Comparison of ENCODE assay signal across 9 cellular contexts in the genomic region with DNA sequence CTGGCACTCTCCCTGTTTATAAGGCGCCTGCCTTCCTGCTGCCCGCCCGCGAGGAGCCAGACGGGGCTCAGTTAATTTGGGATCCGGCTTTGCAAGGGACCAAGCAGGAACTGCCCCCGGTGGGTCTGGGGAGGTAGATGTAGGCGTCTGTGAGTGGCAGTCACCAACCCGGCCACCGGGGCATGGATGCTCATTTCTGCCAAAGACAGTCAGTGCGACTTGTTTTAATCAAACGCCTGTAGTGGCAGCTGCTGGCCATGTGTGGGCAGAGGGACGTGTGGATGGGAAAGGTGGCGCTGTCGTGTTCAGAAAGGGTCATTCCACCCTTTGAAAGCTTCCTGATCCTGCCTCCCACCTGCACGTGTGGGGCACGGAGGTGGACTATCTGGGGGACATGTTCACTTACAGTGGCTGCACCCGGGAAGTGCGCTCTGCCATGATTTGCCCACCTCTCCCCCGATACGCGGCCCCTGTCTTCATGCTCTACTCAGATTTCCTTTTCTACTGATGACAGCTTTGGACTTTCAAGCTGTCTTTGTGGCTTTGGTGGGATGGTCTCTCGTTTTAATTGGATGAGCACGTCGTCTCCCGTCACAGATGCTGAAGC.
DNase-seq lines count a peak whose midpoint lies in the region; ATAC-seq and TF ChIP-seq lines count a peak whose summit lies in the region.
"Had no signal": no experiment of that assay in that cellular context is flagged by ENCODE, and none has a peak within 500 bp of the region (broad histone marks: within the 10 kb centered on the region; RNA-seq: fewer than 3 reads in every experiment).

No MANE protein-coding gene starts in this region.

- in situ Hi-C loops in GM13977 (cut with MboI; ENCODE audit: low pct_unique_long_range_greater_than_20kb, low sequenced_read_pairs, unreplicated experiment), result no loop called here

- DNase-seq in A673 (ENCODE audit: low spot score) (peak; percentile 77), GM13977 (ENCODE audit: low spot score) (peak; percentile 65), SK-N-MC (ENCODE audit: low read depth, low spot score) (no peak), cardiac muscle cell (ENCODE audit: low read depth in 1 of 2, low spot score in 1 of 2) (peak in 1 of 2 donors; percentile 60), cortex of kidney (lab: John Stamatoyannopoulos, UW) (no peak)
- DNase-seq in activated T-cell treated with anti-CD3 and anti-CD28 coated beads, Interleukin-2, amount 50 U/mL, for 4 hours, result no peak
- DNase-seq in activated naive CD8-positive, alpha-beta T cell treated with anti-CD3 and anti-CD28 coated beads for 36 hours, result no peak

- intact Hi-C loops in A673 (cut with micrococcal nuclease; ENCODE audit: unreplicated experiment), result loop anchor here (5.0 kb wide), 2 partner anchors 50 to 65 kb away; no protein-coding TSS in a partner anchor

- H3K36me3 Mint-ChIP-seq in activated T-cell treated with anti-CD3 and anti-CD28 coated beads, Interleukin-2, amount 50 U/mL, for 4 hours (ENCODE audit: insufficient read depth), result no peaks in the 10 kb centered on the region
- H3K36me3 Mint-ChIP-seq in activated naive CD8-positive, alpha-beta T cell treated with anti-CD3 and anti-CD28 coated beads for 36 hours, result no peaks in the 10 kb centered on the region

- peak overlapping the region; percentile 37 for H3K9ac ChIP-seq in SK-N-MC (ENCODE audit: insufficient read length)
- peak overlapping the region; percentile 69 to 83 (median 73) for H3K9ac ChIP-seq in skeletal muscle tissue (ENCODE audit: low read depth in 1 of 3, low read length in 3 of 3)

- H3K27me3 ChIP-seq in A673 (replicated peaks; ENCODE audit: insufficient read depth, low read depth, low read length, poor library complexity) (no peaks in the 10 kb centered on the region), cardiac muscle cell (no peaks in the 10 kb centered on the region), skeletal muscle tissue (ENCODE audit: control insufficient read depth in 3 of 3, insufficient read depth in 3 of 3, low read length in 3 of 3) (no peaks in the 10 kb centered on the region)

- H3K4me1 ChIP-seq in A673 (ENCODE audit: insufficient read depth, low read length, poor library complexity, severe bottlenecking) (peaks cover 76% of the 10 kb centered on the region), cardiac muscle cell (ENCODE audit: low read depth) (peaks cover 48% of the 10 kb centered on the region), skeletal muscle tissue (ENCODE audit: control insufficient read depth in 3 of 3, insufficient read depth in 3 of 3, low read length in 3 of 3) (peaks cover 74 to 85% (median 84%) of the 10 kb centered on the region in 3 donors)

- no TSS peak for BruUV-seq in A673 (replicated peaks; lab: Mats Ljungman, UMichigan)

- no peak overlapping the region for H3K27ac Mint-ChIP-seq in activated naive CD8-positive, alpha-beta T cell treated with anti-CD3 and anti-CD28 coated beads for 36 hours
- H3K27ac Mint-ChIP-seq: stimulated activated naive CD8-positive, alpha-beta T cell treated with anti-CD3 and anti-CD28 coated beads, Interleukin-15, Interleukin-2, amounts not matched to agents 100 ng/mL and 50 ng/mL, for 24 hours had no signal

- H3K36me3 ChIP-seq in A673 (ENCODE audit: insufficient read depth, low read length, poor library complexity, severe bottlenecking) (no peaks in the 10 kb centered on the region), SK-N-MC (ENCODE audit: insufficient read depth, low read length) (no peaks in the 10 kb centered on the region), cardiac muscle cell (no peaks in the 10 kb centered on the region), skeletal muscle tissue (ENCODE audit: control insufficient read depth in 3 of 3, insufficient read depth in 3 of 3, low read length in 3 of 3) (no peaks in the 10 kb centered on the region)

- H3K4me3 Mint-ChIP-seq in activated T-cell treated with anti-CD3 and anti-CD28 coated beads, Interleukin-2, amount 50 U/mL, for 4 hours, result no peak overlapping the region
- H3K4me3 Mint-ChIP-seq in activated naive CD8-positive, alpha-beta T cell treated with anti-CD3 and anti-CD28 coated beads for 36 hours, result no peak overlapping the region
- H3K4me3 Mint-ChIP-seq: stimulated activated naive CD8-positive, alpha-beta T cell treated with anti-CD3 and anti-CD28 coated beads, Interleukin-15, Interleukin-2, amounts not matched to agents 100 ng/mL and 50 ng/mL, for 24 hours had no signal

- H3K27ac ChIP-seq in A673 (ENCODE audit: low read depth, low read length, poor library complexity, severe bottlenecking), result peak overlapping the region; percentile 80
- H3K27ac ChIP-seq in SK-N-MC, result no peak overlapping the region
- H3K27ac ChIP-seq in cardiac muscle cell, result peak overlapping the region; percentile 7
- peak overlapping the region; percentile 73 for H3K27ac ChIP-seq in skeletal muscle tissue (ENCODE audit: low read depth, low read length)

- H3K9me3 Mint-ChIP-seq in activated T-cell treated with anti-CD3 and anti-CD28 coated beads, Interleukin-2, amount 50 U/mL, for 4 hours, result no peaks in the 10 kb centered on the region
- no peaks in the 10 kb centered on the region for H3K9me3 Mint-ChIP-seq in activated naive CD8-positive, alpha-beta T cell treated with anti-CD3 and anti-CD28 coated beads for 36 hours
- H3K9me3 Mint-ChIP-seq: stimulated activated naive CD8-positive, alpha-beta T cell treated with anti-CD3 and anti-CD28 coated beads, Interleukin-15, Interleukin-2, amounts not matched to agents 100 ng/mL and 50 ng/mL, for 24 hours had no signal

- POLR2A ChIA-PET in A673 (lab: Charles Lee; ENCODE audit: low non-redundant PET), result no interaction called here

- TF ChIP-seq CTCF in A673 (conservative IDR thresholded peaks at IDR 0.05; ENCODE audit: low read depth, low read length) (peak; percentile 71), GM13977 (IDR thresholded peaks at IDR 0.05; ENCODE audit: extremely low read depth, insufficient read depth, missing control alignments) (peak; percentile 39), cardiac muscle cell (IDR thresholded peaks at IDR 0.05; ENCODE audit: low read depth, low read length) (peak; percentile 37)

- peaks cover 78% of the 10 kb centered on the region for H3K27me3 Mint-ChIP-seq in activated T-cell treated with anti-CD3 and anti-CD28 coated beads, Interleukin-2, amount 50 U/mL, for 4 hours (ENCODE audit: low read depth)
- peaks cover 74% of the 10 kb centered on the region for H3K27me3 Mint-ChIP-seq in activated naive CD8-positive, alpha-beta T cell treated with anti-CD3 and anti-CD28 coated beads for 36 hours

- no peaks in the 10 kb centered on the region for H3K9me3 ChIP-seq in A673 (ENCODE audit: low read depth, low read length, poor library complexity, severe bottlenecking)
- no peaks in the 10 kb centered on the region for H3K9me3 ChIP-seq in SK-N-MC (ENCODE audit: low read depth, low read length)
- H3K9me3 ChIP-seq in cardiac muscle cell (ENCODE audit: low read depth), result no peaks in the 10 kb centered on the region
- no peaks in the 10 kb centered on the region for H3K9me3 ChIP-seq in skeletal muscle tissue (ENCODE audit: control insufficient read depth in 3 of 3, low read length in 3 of 3)

- H3K4me3 ChIP-seq in A673 (ENCODE audit: low read depth, low read length, poor library complexity, severe bottlenecking) (peak overlapping the region; percentile 53), SK-N-MC (peak overlapping the region; percentile 76), cardiac muscle cell (peak overlapping the region; percentile 23), skeletal muscle tissue (ENCODE audit: low read length in 3 of 3) (peak overlapping the region; percentile 74 to 77 (median 77))

- H3K4me1 Mint-ChIP-seq in activated T-cell treated with anti-CD3 and anti-CD28 coated beads, Interleukin-2, amount 50 U/mL, for 4 hours (ENCODE audit: low read depth), result peaks cover 2% of the 10 kb centered on the region
- H3K4me1 Mint-ChIP-seq in activated naive CD8-positive, alpha-beta T cell treated with anti-CD3 and anti-CD28 coated beads for 36 hours, result peaks cover 4% of the 10 kb centered on the region

- no peak for ATAC-seq in activated T-cell treated with anti-CD3 and anti-CD28 coated beads, Interleukin-2, amount 50 U/mL, for 4 hours

- CTCF ChIA-PET in A673 (lab: Charles Lee), result interaction anchor here (0.6 kb wide), 1 partner anchor 18 kb away, joined by 3 read pairs; no protein-coding TSS in a partner anchor

Comparison
In these comparisons a context has a peak if more than half of its experiments do, and no peak if none do; other contexts are left out.
1. DNase-seq: peak in A673 (single experiment) and GM13977 (single experiment); none in SK-N-MC (single experiment), activated T-cell treated with anti-CD3 and anti-CD28 coated beads, Interleukin-2, amount 50 U/mL, for 4 hours (single experiment), cortex of kidney (single experiment) and activated naive CD8-positive, alpha-beta T cell treated with anti-CD3 and anti-CD28 coated beads for 36 hours (single experiment).
2. H3K4me3 ChIP-seq: peak in every context shown above with its lines; median percentile 77 in skeletal muscle tissue; 76 in SK-N-MC; 53 in A673; 23 in cardiac muscle cell.
3. Peak in every context shown above with its lines, with median percentiles within 50 percentile points of each other: CTCF ChIP-seq.